ENCODE assay signal across 8 cellular contexts in genomic region chr13:48532473-48533206, GRCh38. TPM values are rescaled to one million over a fixed set of nuclear protein-coding genes. Genes with fewer than 3 reads are reported as not detected.
DNase-seq lines count a peak whose midpoint lies in the region; TF ChIP-seq lines count a peak whose summit lies in the region.

RCBTB2 (minus strand) TSS chr13:48533080; CDS start chr13:48521939, 11,141 bp downstream.

- H3K56ac ChIP-seq in H9 (ENCODE audit: insufficient read length, low read depth, low read length): no peak within 1 kb of the TSS

- DNase-seq in H9: peak; percentile 99
- DNase-seq in MG63: peak; percentile 98
- DNase-seq in SHP77 (lab: John Stamatoyannopoulos, UW): peak; percentile 90 to 92
- DNase-seq in activated gamma-delta T cell treated with Interleukin-2 at 50 U/mL for 16 hours: peak; percentile 99
- peak; percentile 96 to 99 for DNase-seq in foreskin fibroblast
- DNase-seq in neural crest cell (ENCODE audit: low read depth, low spot score): peak; percentile 98
- DNase-seq in stomach: peak; percentile 99

- TF ChIP-seq POLR2A in stomach (IDR thresholded peaks at IDR 0.05): peak in 2 of 4 donors; percentile 46 to 74

- H3K27me3 Mint-ChIP-seq in H9 (ENCODE audit: low read depth) (no peaks in the 10 kb centered on the region), neural crest cell (ENCODE audit: low read depth) (no peaks in the 10 kb centered on the region)

- peak within 1 kb of the TSS; percentile 18 for H2AFZ ChIP-seq in H9 (ENCODE audit: low read length)

- H4K20me1 ChIP-seq in H9 (ENCODE audit: control insufficient read depth, insufficient read depth, insufficient read length): no peaks in the 10 kb centered on the region

- H3K9me3 Mint-ChIP-seq in H9: no peaks in the 10 kb centered on the region
- H3K9me3 Mint-ChIP-seq in neural crest cell: peaks cover 3% of the 10 kb centered on the region

- no peak within 1 kb of the TSS for H2BK20ac ChIP-seq in H9 (ENCODE audit: low read depth, low read length, poor library complexity, severe bottlenecking)

- H3K14ac ChIP-seq in H9 (ENCODE audit: insufficient read depth, low read length): peak within 1 kb of the TSS; percentile 93

- H3K4me1 ChIP-seq in ES-I3 (ENCODE audit: insufficient read depth, low read length) (no peaks in the 10 kb centered on the region), H9 (ENCODE audit: insufficient read depth, low read length) (no peaks in the 10 kb centered on the region; the same call in 1 of the 2 replicates), stomach (peaks cover 7 to 27% (median 15%) of the 10 kb centered on the region in 4 donors)

- no peak within 1 kb of the TSS for H4K91ac ChIP-seq in H9 (ENCODE audit: insufficient read length, low read depth, low read length)

- H3K79me2 ChIP-seq in H9 (ENCODE audit: insufficient read depth, low read length): no peaks in the 10 kb centered on the region; the same call in 1 of the 2 replicates

- H3K18ac ChIP-seq in H9 (ENCODE audit: insufficient read length, low read depth, low read length): peak within 1 kb of the TSS; percentile 87

- H3K23me2 ChIP-seq in H9 (ENCODE audit: insufficient read length, low read depth, low read length, poor library complexity, severe bottlenecking): peaks cover 5% of the 10 kb centered on the region

- no peak within 1 kb of the TSS for H3K23ac ChIP-seq in H9 (ENCODE audit: insufficient read length, low read depth, low read length)

- peaks cover 10 to 15% of the 10 kb centered on the region in 2 experiments for H3K4me1 Mint-ChIP-seq in H9
- peaks cover 34% of the 10 kb centered on the region for H3K4me1 Mint-ChIP-seq in neural crest cell

- H3K27me3 ChIP-seq in H9 (ENCODE audit: insufficient read depth, low read length): no peaks in the 10 kb centered on the region
- H3K27me3 ChIP-seq in MG63: no peaks in the 10 kb centered on the region
- H3K27me3 ChIP-seq in stomach: no peaks in the 10 kb centered on the region

- no peaks in the 10 kb centered on the region for H3K79me1 ChIP-seq in H9 (ENCODE audit: insufficient read depth, low read depth, low read length, poor library complexity, severe bottlenecking)

- no peak within 1 kb of the TSS for H2BK120ac ChIP-seq in H9 (ENCODE audit: low read depth, low read length, poor library complexity, severe bottlenecking)

- H3K36me3 Mint-ChIP-seq in H9 (ENCODE audit: insufficient read depth in 1 of 3, low read depth in 3 of 3) (no peaks in the 10 kb centered on the region), neural crest cell (ENCODE audit: low read depth) (no peaks in the 10 kb centered on the region)

- H3K27ac ChIP-seq in H9 (ENCODE audit: insufficient read length, low read depth, low read length) (no peak within 1 kb of the TSS), stomach (peak within 1 kb of the TSS; percentile 93 to 98 (median 98))

- no peak within 1 kb of the TSS for H3K4ac ChIP-seq in H9 (ENCODE audit: low read depth, low read length)

- H3K27ac Mint-ChIP-seq in H9 (peak within 1 kb of the TSS; percentile 90 to 99 (median 98)), neural crest cell (ENCODE audit: unreplicated experiment) (peak within 1 kb of the TSS; percentile 96)

- H2BK12ac ChIP-seq in H9 (ENCODE audit: insufficient read length, low read depth, low read length): no peak within 1 kb of the TSS

- no peak within 1 kb of the TSS for H3T11ph ChIP-seq in H9 (ENCODE audit: low read length)

- H4K8ac ChIP-seq in H9 (replicated peaks; ENCODE audit: insufficient read length, low read depth, low read length): no peak within 1 kb of the TSS

- no peak within 1 kb of the TSS for H2AK5ac ChIP-seq in H9 (ENCODE audit: insufficient read length, low read length)

- H3K9ac ChIP-seq in ES-I3 (ENCODE audit: low read depth, low read length) (peak within 1 kb of the TSS; percentile 83), H9 (ENCODE audit: extremely low read depth, insufficient read length, low read length) (peak within 1 kb of the TSS; percentile 75)

- peak within 1 kb of the TSS; percentile 92 to 93 for H3K4me3 Mint-ChIP-seq in H9
- peak within 1 kb of the TSS; percentile 92 for H3K4me3 Mint-ChIP-seq in neural crest cell

- intact Hi-C loops in stomach (cut with DNase I; ENCODE audit: low total_unique reads): no loop called here

- TF ChIP-seq CTCF in H9 (conservative IDR thresholded peaks at IDR 0.05) (no peak), foreskin fibroblast (IDR thresholded peaks at IDR 0.05; ENCODE audit: low read depth, low read length) (no peak), neural crest cell (conservative IDR thresholded peaks at IDR 0.05) (no peak), stomach (IDR thresholded peaks at IDR 0.05) (no peak)

- H3K4me3 ChIP-seq in MG63: peak within 1 kb of the TSS; percentile 82
- peak within 1 kb of the TSS; percentile 73 to 86 for H3K4me3 ChIP-seq in foreskin fibroblast (ENCODE audit: low read depth in 1 of 2, low read length in 2 of 2)
- peak within 1 kb of the TSS; percentile 60 to 77 (median 71) for H3K4me3 ChIP-seq in stomach

- H3K4me2 ChIP-seq in H9 (ENCODE audit: insufficient read depth, insufficient read length, low read length): peak within 1 kb of the TSS; percentile 53

- H2BK5ac ChIP-seq in H9 (ENCODE audit: insufficient read length, low read length): no peak within 1 kb of the TSS

- H3K9me3 ChIP-seq in ES-I3 (ENCODE audit: control insufficient read depth, insufficient read depth, low read length) (no peaks in the 10 kb centered on the region), H9 (ENCODE audit: control insufficient read depth, low read depth, low read length) (no peaks in the 10 kb centered on the region), MG63 (no peaks in the 10 kb centered on the region), stomach (no peaks in the 10 kb centered on the region)

- no peaks in the 10 kb centered on the region for H3K36me3 ChIP-seq in ES-I3 (ENCODE audit: insufficient read depth, low read length)
- no peaks in the 10 kb centered on the region for H3K36me3 ChIP-seq in MG63
- no peaks in the 10 kb centered on the region for H3K36me3 ChIP-seq in stomach

- no peak for TF ChIP-seq EP300 in stomach (IDR thresholded peaks at IDR 0.05)

- WGBS in H9 (ENCODE audit: extremely low coverage, insufficient read length, low lambda C conversion rate): no CpG with 5 or more reads among the region's 69 CpGs
- WGBS in stomach, 5 donors: 0 to 1% (median 0%) methylated on average over 15 to 69 of the region's 69 CpGs

- H4K5ac ChIP-seq in H9 (ENCODE audit: insufficient read length, low read depth, low read length): no peak within 1 kb of the TSS

- H2BK15ac ChIP-seq in H9 (ENCODE audit: low read depth, low read length): no peak within 1 kb of the TSS

RNA-seq across cellular contexts. Expression of gene RCBTB2, which starts in this region (rescaled TPM):
- total RNA-seq in H9 (2021) (11.5 and 11.7 TPM in 2 replicates), neural crest cell (25.2 and 26.3 TPM in 2 replicates), stomach (10 to 100 TPM in 2 of 5 donors, 1 to 10 TPM in 2, under 1 TPM in 1; 0.29 to 56.6 (median 4.5) TPM)
- total RNA-seq in MG63 (2014; rRNA removed; shearing (Covaris generic); ENCODE audit: low replicate concordance): 2.0 and 3.0 TPM in 2 replicates
- 10 to 100 TPM in 1 of 3 donors, 1 to 10 TPM in 2; 6.2 to 13.7 (median 9.0) TPM for polyA plus RNA-seq in stomach
